Comparison of ENCODE assay signal across 10 cellular contexts in genomic region chr7:158819571-158820203, GRCh38. TPM values are rescaled to one million over a fixed set of nuclear protein-coding genes. Genes with fewer than 3 reads are reported as not detected.
DNase-seq lines count a peak whose midpoint lies in the region; ATAC-seq, FAIRE-seq and TF ChIP-seq lines count a peak whose summit lies in the region.
"Had no signal": no experiment of that assay in that cellular context is flagged by ENCODE, and none has a peak within 500 bp of the region (broad histone marks: within the 10 kb centered on the region; RNA-seq: fewer than 3 reads in every experiment).

No MANE protein-coding gene starts in this region.

- TF ChIP-seq POLR2A in HepG2 (IDR thresholded peaks at IDR 0.05; ENCODE audit: insufficient read depth in 1 of 2, low read depth in 2 of 2, low read length in 2 of 2) (no peak), right lobe of liver (IDR thresholded peaks at IDR 0.05) (no peak), upper lobe of left lung (IDR thresholded peaks at IDR 0.05) (no peak)

- H3K4me3 ChIP-seq in HepG2 (replicated peaks in 1 of 3; ENCODE audit: insufficient read depth in 1 of 3, low read depth in 2 of 3, low read length in 3 of 3) (peak overlapping the region in 2 of 3 experiments; percentile 50 to 66; a peak in 3 of 6 replicates), right lobe of liver (no peak overlapping the region), upper lobe of left lung (no peak overlapping the region)

- H3K36me3 Mint-ChIP-seq in activated T-helper 1 cell treated with anti-CD3 and anti-CD28 coated beads, Interleukin-12 subunit alpha, Interleukin-12 subunit beta, Interleukin-2, Interleukin-4 antibody, amounts not matched to agents 30 ng/mL and 10 ng/mL and 1 ng/mL, durations not matched to agents 14 hours and 24 hours and 36 hours (ENCODE audit: low read depth), result peaks cover 9% of the 10 kb centered on the region
- peaks cover 0 to 9% (median 2%) of the 10 kb centered on the region in 3 donors for H3K36me3 Mint-ChIP-seq in immature natural killer cell

- no peak overlapping the region for H3K9ac ChIP-seq in HepG2 (ENCODE audit: insufficient read depth, low read depth, low read length)

- in situ Hi-C loops in HepG2 (cut with HindIII; ENCODE audit: extremely low pct_ligation_motif_present, low pct_unique_long_range_greater_than_20kb), result no loop called here

- H3K4me2 ChIP-seq in HepG2 (ENCODE audit: low read depth, low read length), result peak overlapping the region; percentile 91

- H3K79me2 ChIP-seq in HepG2 (ENCODE audit: insufficient read depth, low read length), result peaks cover 89% of the 10 kb centered on the region

- DNase-seq in HepG2 (ENCODE audit: low spot score) (no peak), right lobe of liver (no peak), immature natural killer cell (no peak), upper lobe of left lung (no peak), urothelium cell line (ENCODE audit: low spot score) (no peak), NCI-H226 (no peak)
- no peak for DNase-seq in activated T-helper 1 cell treated with anti-CD3 and anti-CD28 coated beads, Interleukin-12 subunit alpha, Interleukin-12 subunit beta, Interleukin-2, Interleukin-4 antibody, amounts not matched to agents 30 ng/mL and 10 ng/mL and 1 ng/mL, durations not matched to agents 14 hours and 24 hours and 36 hours (ENCODE audit: low spot score)

- peaks cover 14% of the 10 kb centered on the region; the same call in 1 of the 2 replicates for H4K20me1 ChIP-seq in HepG2 (ENCODE audit: insufficient read depth, low read length)

- H3K27me3 Mint-ChIP-seq in activated T-helper 1 cell treated with anti-CD3 and anti-CD28 coated beads, Interleukin-12 subunit alpha, Interleukin-12 subunit beta, Interleukin-2, Interleukin-4 antibody, amounts not matched to agents 30 ng/mL and 10 ng/mL and 1 ng/mL, durations not matched to agents 14 hours and 24 hours and 36 hours (ENCODE audit: insufficient read depth), result no peaks in the 10 kb centered on the region
- H3K27me3 Mint-ChIP-seq in immature natural killer cell (ENCODE audit: low read depth in 3 of 3), result peaks cover 21 to 46% (median 35%) of the 10 kb centered on the region in 3 donors

- peak overlapping the region; percentile 96 for H3K27ac ChIP-seq in HepG2 (ENCODE audit: extremely low read length, insufficient read depth, low read length)
- peak overlapping the region in 1 of 3 donors; percentile 90 for H3K27ac ChIP-seq in right lobe of liver
- peak overlapping the region; percentile 85 to 93 (median 88) for H3K27ac ChIP-seq in upper lobe of left lung

- intact Hi-C loops in HepG2 (cut with micrococcal nuclease; ENCODE audit: unreplicated experiment), result loop anchor here (5.0 to 10.0 kb wide), 3 partner anchors 38 to 158 kb away; partner anchors contain the start of genes DYNC2I1 and NCAPG2
- intact Hi-C loops in right lobe of liver (cut with DNase I), result no loop called here
- intact Hi-C loops in activated T-helper 1 cell treated with anti-CD3 and anti-CD28 coated beads, Interleukin-12 subunit alpha, Interleukin-12 subunit beta, Interleukin-2, Interleukin-4 antibody, amounts not matched to agents 30 ng/mL and 10 ng/mL and 1 ng/mL, durations not matched to agents 14 hours and 24 hours and 36 hours (cut with micrococcal nuclease), result loop anchor here (2.0 to 5.0 kb wide), 5 partner anchors 37 to 163 kb away; partner anchors contain the start of genes DYNC2I1 and NCAPG2

- TF ChIP-seq CTCF in HepG2 (CRISPR knock-in tag; IDR thresholded peaks at IDR 0.05), result no peak
- no peak for TF ChIP-seq CTCF in right lobe of liver (IDR thresholded peaks at IDR 0.05)
- TF ChIP-seq CTCF in upper lobe of left lung (IDR thresholded peaks at IDR 0.05), result no peak

- WGBS in HepG2 (ENCODE audit: low lambda C conversion rate), result 77% methylated on average over 7 of the region's 7 CpGs
- 66% methylated on average over 7 of the region's 7 CpGs for WGBS in right lobe of liver (ENCODE audit: insufficient coverage, low coverage, low lambda C conversion rate, missing lambda C conversion rate)
- WGBS in upper lobe of left lung, 2 donors, result 72 to 74% methylated on average over 7 of the region's 7 CpGs

- TF ChIP-seq EP300 in HepG2 (IDR thresholded peaks at IDR 0.05; ENCODE audit: low read depth in 2 of 2, low read length in 2 of 2) (no peak), HepG2 (CRISPR knock-in tag; IDR thresholded peaks at IDR 0.05; ENCODE audit: borderline replicate concordance) (no peak), upper lobe of left lung (IDR thresholded peaks at IDR 0.05) (no peak)

- no peak for ATAC-seq in HepG2
- ATAC-seq in right lobe of liver, result no peak
- ATAC-seq in upper lobe of left lung (ENCODE audit: low FRiP score in 2 of 2), result no peak
- ATAC-seq in HG02588 (IDR thresholded peaks at IDR 0.05; ENCODE audit: unreplicated experiment), result no peak

- H3K36me3 ChIP-seq in HepG2 (replicated peaks in 1 of 2; ENCODE audit: control insufficient read depth in 1 of 2, insufficient read depth in 2 of 2, low read length in 2 of 2), result peaks cover 0 to 5% of the 10 kb centered on the region in 2 experiments; a peak in 2 of 5 replicates
- no peaks in the 10 kb centered on the region for H3K36me3 ChIP-seq in right lobe of liver
- H3K36me3 ChIP-seq in upper lobe of left lung, result no peaks in the 10 kb centered on the region
- H3K36me3 ChIP-seq: MG63 had no signal

- H3K27me3 ChIP-seq in HepG2 (ENCODE audit: control insufficient read depth in 1 of 2, insufficient read depth in 2 of 2, low read length in 2 of 2) (no peaks in the 10 kb centered on the region), right lobe of liver (no peaks in the 10 kb centered on the region), upper lobe of left lung (no peaks in the 10 kb centered on the region)
- H3K27me3 ChIP-seq: MG63 had no signal

- TF ChIP-seq RAD21 in HepG2 (CRISPR knock-in tag; IDR thresholded peaks at IDR 0.05), result no peak

- H3K9me3 Mint-ChIP-seq in activated T-helper 1 cell treated with anti-CD3 and anti-CD28 coated beads, Interleukin-12 subunit alpha, Interleukin-12 subunit beta, Interleukin-2, Interleukin-4 antibody, amounts not matched to agents 30 ng/mL and 10 ng/mL and 1 ng/mL, durations not matched to agents 14 hours and 24 hours and 36 hours, result no peaks in the 10 kb centered on the region
- H3K9me3 Mint-ChIP-seq in immature natural killer cell, result no peaks in the 10 kb centered on the region
- H3K9me3 Mint-ChIP-seq: WTC11 had no signal

- CTCF ChIA-PET in HepG2 (lab: Yijun Ruan, JAX; ENCODE audit: low intra/inter-chr PET ratio, low total read pairs), result no interaction called here

- BruUV-seq in HepG2 (replicated peaks; lab: Mats Ljungman, UMichigan), result no TSS peak

- H3K4me3 Mint-ChIP-seq in activated T-helper 1 cell treated with anti-CD3 and anti-CD28 coated beads, Interleukin-12 subunit alpha, Interleukin-12 subunit beta, Interleukin-2, Interleukin-4 antibody, amounts not matched to agents 30 ng/mL and 10 ng/mL and 1 ng/mL, durations not matched to agents 14 hours and 24 hours and 36 hours, result peak overlapping the region; percentile 85
- H3K4me3 Mint-ChIP-seq in immature natural killer cell, result peak overlapping the region; percentile 79 to 89 (median 87)

- H3K4me1 ChIP-seq in HepG2 (ENCODE audit: insufficient read depth, low read length) (peaks cover 80% of the 10 kb centered on the region), right lobe of liver (peaks cover 0 to 15% (median 3%) of the 10 kb centered on the region in 4 donors), upper lobe of left lung (peaks cover 54 to 93% (median 76%) of the 10 kb centered on the region in 4 donors)

- H3K4me1 Mint-ChIP-seq in activated T-helper 1 cell treated with anti-CD3 and anti-CD28 coated beads, Interleukin-12 subunit alpha, Interleukin-12 subunit beta, Interleukin-2, Interleukin-4 antibody, amounts not matched to agents 30 ng/mL and 10 ng/mL and 1 ng/mL, durations not matched to agents 14 hours and 24 hours and 36 hours (ENCODE audit: low read depth), result peaks cover 87% of the 10 kb centered on the region
- H3K4me1 Mint-ChIP-seq in immature natural killer cell, result peaks cover 91 to 96% of the 10 kb centered on the region in 2 donors

- POLR2A ChIA-PET in HepG2 (lab: Yijun Ruan, JAX), result interaction anchor here (1.0 to 3.1 kb wide), 5 partner anchors 7 to 44 kb away, joined by 3 to 34 read pairs (median 12); partner anchors contain the start of gene ESYT2

- no peaks in the 10 kb centered on the region for H3K9me3 ChIP-seq in HepG2 (ENCODE audit: low read length)
- H3K9me3 ChIP-seq in right lobe of liver, result no peaks in the 10 kb centered on the region
- H3K9me3 ChIP-seq in upper lobe of left lung, result no peaks in the 10 kb centered on the region
- H3K9me3 ChIP-seq: MG63 had no signal

- peak overlapping the region; percentile 100 for H3K27ac Mint-ChIP-seq in activated T-helper 1 cell treated with anti-CD3 and anti-CD28 coated beads, Interleukin-12 subunit alpha, Interleukin-12 subunit beta, Interleukin-2, Interleukin-4 antibody, amounts not matched to agents 30 ng/mL and 10 ng/mL and 1 ng/mL, durations not matched to agents 14 hours and 24 hours and 36 hours
- H3K27ac Mint-ChIP-seq in immature natural killer cell, result peak overlapping the region; percentile 97 to 100 (median 98)

- FAIRE-seq in HepG2 (lab: Jason Lieb, UNC), result no peak
- no peak for FAIRE-seq in urothelium cell line (lab: Jason Lieb, UNC)

- H2AFZ ChIP-seq in HepG2 (ENCODE audit: low read length), result no peak overlapping the region

RNA-seq across cellular contexts. Expression of gene ESYT2, which starts 9.6 kb away (rescaled TPM):
- total RNA-seq in HepG2 (2016; rRNA removed; fragmentation: Illumina TruSeq; extraction: Trizol) (26.0 and 37.3 TPM in 2 replicates), right lobe of liver (10 to 100 TPM; 19.7 to 28.7 (median 24.2) TPM), upper lobe of left lung (100 to 1,000 TPM in 2 of 6 donors, 10 to 100 TPM in 4; 60.7 to 115 (median 74.7) TPM)
- 23.2 and 25.4 TPM in 2 replicates for total RNA-seq in HepG2 (2016; cell fraction: cytosol; rRNA removed; fragmentation: Illumina TruSeq; extraction: Trizol; ENCODE audit: low read depth)
- 23.4 and 37.6 TPM in 2 replicates for total RNA-seq in HepG2 (2016; cell fraction: insoluble cytoplasmic fraction; rRNA removed; fragmentation: Illumina TruSeq; extraction: Trizol)
- 25.1 and 27.8 TPM in 2 replicates for total RNA-seq in HepG2 (2016; cell fraction: membrane; rRNA removed; fragmentation: Illumina TruSeq; extraction: Trizol)
- 30.5 and 36.8 TPM in 2 replicates for total RNA-seq in HepG2 (2016; cell fraction: nucleus; rRNA removed; fragmentation: Illumina TruSeq; extraction: Trizol)
- polyA plus RNA-seq in HepG2 (2011; rRNA removed) (28.5 and 29.6 TPM in 2 replicates), immature natural killer cell (10 to 100 TPM; 70.1 to 95.7 (median 84.0) TPM)
- 21.0 and 24.9 TPM in 2 replicates for polyA plus RNA-seq in HepG2 (2011; cell fraction: cytosol; rRNA removed)
- polyA plus RNA-seq in HepG2 (2011; cell fraction: nucleus; rRNA removed), result 30.7 and 35.6 TPM in 2 replicates
- polyA plus RNA-seq in HepG2 (2012), result 24.9 and 27.0 TPM in 2 replicates
- polyA plus RNA-seq in HepG2 (2016; cell fraction: cytosol; fragmentation: Illumina TruSeq; extraction: Trizol; ENCODE audit: low read depth), result 6.2 and 6.5 TPM in 2 replicates
- 18.2 and 18.4 TPM in 2 replicates for polyA plus RNA-seq in HepG2 (2016; cell fraction: insoluble cytoplasmic fraction; fragmentation: Illumina TruSeq; extraction: Trizol; ENCODE audit: low read depth)
- 12.5 and 13.5 TPM in 2 replicates for polyA plus RNA-seq in HepG2 (2016; cell fraction: membrane; fragmentation: Illumina TruSeq; extraction: Trizol; ENCODE audit: low read depth)
- polyA plus RNA-seq in HepG2 (2016; cell fraction: nucleus; fragmentation: Illumina TruSeq; extraction: Trizol; ENCODE audit: insufficient read depth, low read depth), result 36.5 and 39.4 TPM in 2 replicates
- 37.9 and 66.1 TPM in 2 replicates for polyA minus RNA-seq in HepG2 (2011; rRNA and poly(A)+ RNA removed; ENCODE audit: low replicate concordance)
- 35.0 and 40.6 TPM in 2 replicates for polyA minus RNA-seq in HepG2 (2011; cell fraction: cytosol; rRNA and poly(A)+ RNA removed)
- polyA minus RNA-seq in HepG2 (2011; cell fraction: nucleus; rRNA and poly(A)+ RNA removed), result 30.6 and 37.2 TPM in 2 replicates
- 59.1 and 63.1 TPM in 2 replicates for total RNA-seq in activated T-helper 1 cell treated with anti-CD3 and anti-CD28 coated beads, Interleukin-12 subunit alpha, Interleukin-12 subunit beta, Interleukin-2, Interleukin-4 antibody, amounts not matched to agents 30 ng/mL and 10 ng/mL and 1 ng/mL, durations not matched to agents 14 hours and 24 hours and 36 hours

RNA-seq across cellular contexts. Expression of gene DYNC2I1, which starts 36.7 kb away (rescaled TPM):
- total RNA-seq in HepG2 (2016; rRNA removed; fragmentation: Illumina TruSeq; extraction: Trizol), result 3.4 and 4.9 TPM in 2 replicates
- total RNA-seq in HepG2 (2016; cell fraction: cytosol; rRNA removed; fragmentation: Illumina TruSeq; extraction: Trizol; ENCODE audit: low read depth), result 11.3 and 18.9 TPM in 2 replicates
- total RNA-seq in HepG2 (2016; cell fraction: insoluble cytoplasmic fraction; rRNA removed; fragmentation: Illumina TruSeq; extraction: Trizol), result 3.1 and 3.9 TPM in 2 replicates
- 4.8 and 9.2 TPM in 2 replicates for total RNA-seq in HepG2 (2016; cell fraction: membrane; rRNA removed; fragmentation: Illumina TruSeq; extraction: Trizol)
- total RNA-seq in HepG2 (2016; cell fraction: nucleus; rRNA removed; fragmentation: Illumina TruSeq; extraction: Trizol), result 3.6 and 5.0 TPM in 2 replicates
- polyA plus RNA-seq in HepG2 (2011; rRNA removed), result 8.6 and 9.1 TPM in 2 replicates
- polyA plus RNA-seq in HepG2 (2011; cell fraction: cytosol; rRNA removed), result 5.3 and 9.7 TPM in 2 replicates
- 24.5 and 26.0 TPM in 2 replicates for polyA plus RNA-seq in HepG2 (2011; cell fraction: nucleus; rRNA removed)
- polyA plus RNA-seq in HepG2 (2012), result 4.3 and 5.5 TPM in 2 replicates
- polyA plus RNA-seq in HepG2 (2016; cell fraction: cytosol; fragmentation: Illumina TruSeq; extraction: Trizol; ENCODE audit: low read depth), result 0.75 and 0.90 TPM in 2 replicates
- 3.5 and 4.2 TPM in 2 replicates for polyA plus RNA-seq in HepG2 (2016; cell fraction: insoluble cytoplasmic fraction; fragmentation: Illumina TruSeq; extraction: Trizol; ENCODE audit: low read depth)
- polyA plus RNA-seq in HepG2 (2016; cell fraction: membrane; fragmentation: Illumina TruSeq; extraction: Trizol; ENCODE audit: low read depth), result 0.78 and 0.89 TPM in 2 replicates
- polyA plus RNA-seq in HepG2 (2016; cell fraction: nucleus; fragmentation: Illumina TruSeq; extraction: Trizol; ENCODE audit: insufficient read depth, low read depth), result 9.9 and 10.3 TPM in 2 replicates
- 3.9 and 5.9 TPM in 2 replicates for polyA minus RNA-seq in HepG2 (2011; rRNA and poly(A)+ RNA removed; ENCODE audit: low replicate concordance)
- 1.9 and 2.6 TPM in 2 replicates for polyA minus RNA-seq in HepG2 (2011; cell fraction: cytosol; rRNA and poly(A)+ RNA removed)
- polyA minus RNA-seq in HepG2 (2011; cell fraction: nucleus; rRNA and poly(A)+ RNA removed), result 8.8 and 11.6 TPM in 2 replicates
- 1 to 10 TPM; 3.5 to 6.6 (median 4.6) TPM for total RNA-seq in right lobe of liver
- total RNA-seq in activated T-helper 1 cell treated with anti-CD3 and anti-CD28 coated beads, Interleukin-12 subunit alpha, Interleukin-12 subunit beta, Interleukin-2, Interleukin-4 antibody, amounts not matched to agents 30 ng/mL and 10 ng/mL and 1 ng/mL, durations not matched to agents 14 hours and 24 hours and 36 hours, result 11.7 and 16.7 TPM in 2 replicates
- 10 to 100 TPM in 2 of 3 donors, 1 to 10 TPM in 1; 2.8 to 29.8 (median 28.7) TPM for polyA plus RNA-seq in immature natural killer cell
- total RNA-seq in upper lobe of left lung, result 10 to 100 TPM; 17.7 to 61.8 (median 27.3) TPM

Comparison
In these comparisons a context has a peak if more than half of its experiments do, and no peak if none do; other contexts are left out.
1. H3K4me3 ChIP-seq: peak in HepG2 (2 of 3); none in right lobe of liver (0 of 3) and upper lobe of left lung (0 of 4).
2. intact Hi-C loops: an anchor here in HepG2 (5.0 to 10.0 kb wide) and activated T-helper 1 cell treated with anti-CD3 and anti-CD28 coated beads, Interleukin-12 subunit alpha, Interleukin-12 subunit beta, Interleukin-2, Interleukin-4 antibody, amounts not matched to agents 30 ng/mL and 10 ng/mL and 1 ng/mL, durations not matched to agents 14 hours and 24 hours and 36 hours (2.0 to 5.0 kb wide); none called in right lobe of liver.